Comparison of ENCODE assay signal across 9 cellular contexts in the genomic region with DNA sequence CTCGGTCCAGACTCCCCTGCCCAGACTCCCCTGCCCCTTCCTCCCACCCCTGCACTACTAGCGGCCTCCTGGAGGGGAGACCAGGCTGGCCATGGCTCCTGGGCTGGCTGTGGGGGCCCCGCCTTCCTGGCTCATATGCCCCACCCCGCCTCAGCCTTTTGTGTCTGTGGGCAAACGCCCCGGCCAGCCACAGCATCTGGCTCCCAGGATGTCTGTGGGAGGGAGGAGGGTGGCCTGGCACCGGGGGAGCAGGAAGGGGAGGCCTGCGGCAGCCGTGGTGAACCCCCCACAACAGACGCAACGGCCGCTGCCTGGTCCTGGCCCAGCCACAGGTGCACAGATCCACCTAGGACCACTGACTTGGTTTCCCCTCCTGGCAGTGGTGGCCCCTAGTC. TPM values are rescaled to one million over a fixed set of nuclear protein-coding genes. Genes with fewer than 3 reads are reported as not detected.
A peak's percentile ranks its signal among the peaks of the same experiment; 100 is the strongest.
DNase-seq lines count a peak whose midpoint lies in the region; ATAC-seq and TF ChIP-seq lines count a peak whose summit lies in the region.
"Had no signal": no experiment of that assay in that cellular context is flagged by ENCODE, and none has a peak within 500 bp of the region (broad histone marks: within the 10 kb centered on the region; RNA-seq: fewer than 3 reads in every experiment).

No MANE protein-coding gene starts in this region.

- no peak for TF ChIP-seq CTCF in Panc1 (IDR thresholded peaks at IDR 0.05)

- peaks cover 67% of the 10 kb centered on the region for H3K4me1 ChIP-seq in Panc1 (ENCODE audit: control insufficient read depth, insufficient read depth, low read length)

- no peaks in the 10 kb centered on the region for H3K27me3 ChIP-seq in Panc1 (ENCODE audit: control insufficient read depth, insufficient read depth, low read length)

- no peaks in the 10 kb centered on the region for H3K9me3 Mint-ChIP-seq in stimulated activated naive CD8-positive, alpha-beta T cell treated with anti-CD3 and anti-CD28 coated beads, Interleukin-15, amount 100 ng/mL, for 72 hours

- no peak overlapping the region for H3K27ac Mint-ChIP-seq in stimulated activated naive CD8-positive, alpha-beta T cell treated with anti-CD3 and anti-CD28 coated beads, Interleukin-15, amount 100 ng/mL, for 72 hours
- H3K27ac Mint-ChIP-seq: activated naive CD8-positive, alpha-beta T cell had no signal

- no peaks in the 10 kb centered on the region for H3K9me3 ChIP-seq in Panc1 (ENCODE audit: control insufficient read depth, insufficient read depth, low read depth, low read length)

- CTCF ChIA-PET in Panc1 (lab: Charles Lee), result interaction anchor here (1.2 kb wide), 1 partner anchor 57 kb away, joined by 3 read pairs; no protein-coding TSS in a partner anchor

- H3K4me3 Mint-ChIP-seq in stimulated activated naive CD8-positive, alpha-beta T cell treated with anti-CD3 and anti-CD28 coated beads, Interleukin-15, amount 100 ng/mL, for 72 hours, result no peak overlapping the region

- intact Hi-C loops in Panc1 (cut with micrococcal nuclease; ENCODE audit: unreplicated experiment), result no loop called here

- peak overlapping the region; percentile 83 for H3K27ac ChIP-seq in Panc1 (ENCODE audit: low read length)

- DNase-seq in NCI-H2081 (lab: John Stamatoyannopoulos, UW) (peak; percentile 63 to 73), NCI-H2081 treated with DMSO at 0.1 percent for 48 hours (lab: John Stamatoyannopoulos, UW) (no peak), Panc1 (ENCODE audit: low read depth, low spot score) (no peak), globus pallidus (ENCODE audit: low spot score) (peak; percentile 89), NAMALWA (ENCODE audit: low spot score) (no peak)
- no peak for DNase-seq in stimulated activated naive CD8-positive, alpha-beta T cell treated with anti-CD3 and anti-CD28 coated beads, Interleukin-15, amount 100 ng/mL, for 72 hours
- no peak for DNase-seq in activated effector memory CD4-positive, alpha-beta T cell treated with anti-CD3 and anti-CD28 coated beads, Interleukin-2, amount 50 U/mL, for 16 hours
- DNase-seq in stimulated activated CD4-positive, alpha-beta T cell treated with anti-CD3 and anti-CD28 coated beads, Interleukin-12 subunit alpha, Interleukin-12 subunit beta, amount 100 ng/mL, for 4 hours, result no peak

- no peak overlapping the region for H3K4me3 ChIP-seq in Panc1 (ENCODE audit: low read depth in 2 of 2, low read length in 2 of 2)

- no peaks in the 10 kb centered on the region for H3K27me3 Mint-ChIP-seq in stimulated activated naive CD8-positive, alpha-beta T cell treated with anti-CD3 and anti-CD28 coated beads, Interleukin-15, amount 100 ng/mL, for 72 hours

- no peaks in the 10 kb centered on the region for H3K36me3 ChIP-seq in Panc1 (ENCODE audit: control insufficient read depth, insufficient read depth, low read length)

- BruUV-seq in Panc1 (replicated peaks; lab: Mats Ljungman, UMichigan), result no TSS peak

- in situ Hi-C loops in Panc1 (cut with HindIII; ENCODE audit: low pct_unique_long_range_greater_than_20kb, low sequenced_read_pairs), result no loop called here

- peaks cover 7% of the 10 kb centered on the region for H3K4me1 Mint-ChIP-seq in stimulated activated naive CD8-positive, alpha-beta T cell treated with anti-CD3 and anti-CD28 coated beads, Interleukin-15, amount 100 ng/mL, for 72 hours

- POLR2A ChIA-PET in Panc1 (lab: Charles Lee), result interaction anchor here (0.5 kb wide), 1 partner anchor 236 kb away, joined by 4 read pairs; no protein-coding TSS in a partner anchor

- ATAC-seq in Panc1, result peak; percentile 42
- peak; percentile 31 for ATAC-seq in stimulated activated naive CD8-positive, alpha-beta T cell treated with anti-CD3 and anti-CD28 coated beads, Interleukin-15, amount 100 ng/mL, for 72 hours

RNA-seq across cellular contexts. Expression of gene BAHCC1, which starts 32.9 kb away (rescaled TPM):
- 77.4 TPM for total RNA-seq in Panc1 (2021; ENCODE audit: unreplicated experiment)
- 129 TPM for polyA plus RNA-seq in Panc1 (2012; ENCODE audit: insufficient read length)

Comparison
In these comparisons a context has a peak if more than half of its experiments do, and no peak if none do; other contexts are left out.
1. DNase-seq: peak in NCI-H2081 (2 of 2) and globus pallidus (single experiment); none in NCI-H2081 treated with DMSO at 0.1 percent for 48 hours (single experiment), Panc1 (single experiment), stimulated activated naive CD8-positive, alpha-beta T cell treated with anti-CD3 and anti-CD28 coated beads, Interleukin-15, amount 100 ng/mL, for 72 hours (0 of 2), activated effector memory CD4-positive, alpha-beta T cell treated with anti-CD3 and anti-CD28 coated beads, Interleukin-2, amount 50 U/mL, for 16 hours (single experiment), NAMALWA (single experiment) and stimulated activated CD4-positive, alpha-beta T cell treated with anti-CD3 and anti-CD28 coated beads, Interleukin-12 subunit alpha, Interleukin-12 subunit beta, amount 100 ng/mL, for 4 hours (single experiment).